In the genomic region with DNA sequence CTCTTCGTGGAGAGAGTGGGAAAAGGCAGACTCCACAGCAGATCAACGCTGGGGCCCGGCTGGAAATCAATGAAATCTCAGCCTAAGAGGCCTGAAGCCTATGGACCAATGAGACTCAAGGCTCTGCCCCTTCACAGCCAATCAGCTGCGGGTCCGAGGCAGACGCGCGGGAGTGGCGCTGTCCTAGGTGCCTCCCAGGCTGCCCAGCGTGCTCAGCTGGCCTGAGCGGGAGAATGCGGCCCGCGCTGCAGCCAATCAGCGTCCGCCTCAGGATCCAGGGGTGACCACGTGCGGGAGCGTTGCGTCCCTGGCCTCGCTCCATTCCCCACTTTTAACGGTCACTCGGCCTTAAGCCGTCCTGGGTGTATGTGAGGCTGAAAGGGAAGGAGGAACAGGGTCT, we compare ENCODE assay signal across 1 cellular context.
A peak's percentile ranks its signal among the peaks of the same experiment; 100 is the strongest.
TF ChIP-seq lines count a peak whose summit lies in the region.

A gene with protein sequence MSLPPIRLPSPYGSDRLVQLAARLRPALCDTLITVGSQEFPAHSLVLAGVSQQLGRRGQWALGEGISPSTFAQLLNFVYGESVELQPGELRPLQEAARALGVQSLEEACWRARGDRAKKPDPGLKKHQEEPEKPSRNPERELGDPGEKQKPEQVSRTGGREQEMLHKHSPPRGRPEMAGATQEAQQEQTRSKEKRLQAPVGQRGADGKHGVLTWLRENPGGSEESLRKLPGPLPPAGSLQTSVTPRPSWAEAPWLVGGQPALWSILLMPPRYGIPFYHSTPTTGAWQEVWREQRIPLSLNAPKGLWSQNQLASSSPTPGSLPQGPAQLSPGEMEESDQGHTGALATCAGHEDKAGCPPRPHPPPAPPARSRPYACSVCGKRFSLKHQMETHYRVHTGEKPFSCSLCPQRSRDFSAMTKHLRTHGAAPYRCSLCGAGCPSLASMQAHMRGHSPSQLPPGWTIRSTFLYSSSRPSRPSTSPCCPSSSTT (plus strand): TSS at position 341 of the 400 bp plus-strand sequence. CDS start 10,069 bp downstream, outside the sequence.

TF ChIP-seq in WTC11, 78 proteins besides CTCF, POLR2A, EP300 and RAD21 (continued from another document and continues in another):
- TF ChIP-seq, protein P1, sequence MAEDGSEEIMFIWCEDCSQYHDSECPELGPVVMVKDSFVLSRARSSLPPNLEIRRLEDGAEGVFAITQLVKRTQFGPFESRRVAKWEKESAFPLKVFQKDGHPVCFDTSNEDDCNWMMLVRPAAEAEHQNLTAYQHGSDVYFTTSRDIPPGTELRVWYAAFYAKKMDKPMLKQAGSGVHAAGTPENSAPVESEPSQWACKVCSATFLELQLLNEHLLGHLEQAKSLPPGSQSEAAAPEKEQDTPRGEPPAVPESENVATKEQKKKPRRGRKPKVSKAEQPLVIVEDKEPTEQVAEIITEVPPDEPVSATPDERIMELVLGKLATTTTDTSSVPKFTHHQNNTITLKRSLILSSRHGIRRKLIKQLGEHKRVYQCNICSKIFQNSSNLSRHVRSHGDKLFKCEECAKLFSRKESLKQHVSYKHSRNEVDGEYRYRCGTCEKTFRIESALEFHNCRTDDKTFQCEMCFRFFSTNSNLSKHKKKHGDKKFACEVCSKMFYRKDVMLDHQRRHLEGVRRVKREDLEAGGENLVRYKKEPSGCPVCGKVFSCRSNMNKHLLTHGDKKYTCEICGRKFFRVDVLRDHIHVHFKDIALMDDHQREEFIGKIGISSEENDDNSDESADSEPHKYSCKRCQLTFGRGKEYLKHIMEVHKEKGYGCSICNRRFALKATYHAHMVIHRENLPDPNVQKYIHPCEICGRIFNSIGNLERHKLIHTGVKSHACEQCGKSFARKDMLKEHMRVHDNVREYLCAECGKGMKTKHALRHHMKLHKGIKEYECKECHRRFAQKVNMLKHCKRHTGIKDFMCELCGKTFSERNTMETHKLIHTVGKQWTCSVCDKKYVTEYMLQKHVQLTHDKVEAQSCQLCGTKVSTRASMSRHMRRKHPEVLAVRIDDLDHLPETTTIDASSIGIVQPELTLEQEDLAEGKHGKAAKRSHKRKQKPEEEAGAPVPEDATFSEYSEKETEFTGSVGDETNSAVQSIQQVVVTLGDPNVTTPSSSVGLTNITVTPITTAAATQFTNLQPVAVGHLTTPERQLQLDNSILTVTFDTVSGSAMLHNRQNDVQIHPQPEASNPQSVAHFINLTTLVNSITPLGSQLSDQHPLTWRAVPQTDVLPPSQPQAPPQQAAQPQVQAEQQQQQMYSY (CRISPR knock-in tag; IDR thresholded peaks at IDR 0.05) = peak; percentile 75
- TF ChIP-seq, protein P2, sequence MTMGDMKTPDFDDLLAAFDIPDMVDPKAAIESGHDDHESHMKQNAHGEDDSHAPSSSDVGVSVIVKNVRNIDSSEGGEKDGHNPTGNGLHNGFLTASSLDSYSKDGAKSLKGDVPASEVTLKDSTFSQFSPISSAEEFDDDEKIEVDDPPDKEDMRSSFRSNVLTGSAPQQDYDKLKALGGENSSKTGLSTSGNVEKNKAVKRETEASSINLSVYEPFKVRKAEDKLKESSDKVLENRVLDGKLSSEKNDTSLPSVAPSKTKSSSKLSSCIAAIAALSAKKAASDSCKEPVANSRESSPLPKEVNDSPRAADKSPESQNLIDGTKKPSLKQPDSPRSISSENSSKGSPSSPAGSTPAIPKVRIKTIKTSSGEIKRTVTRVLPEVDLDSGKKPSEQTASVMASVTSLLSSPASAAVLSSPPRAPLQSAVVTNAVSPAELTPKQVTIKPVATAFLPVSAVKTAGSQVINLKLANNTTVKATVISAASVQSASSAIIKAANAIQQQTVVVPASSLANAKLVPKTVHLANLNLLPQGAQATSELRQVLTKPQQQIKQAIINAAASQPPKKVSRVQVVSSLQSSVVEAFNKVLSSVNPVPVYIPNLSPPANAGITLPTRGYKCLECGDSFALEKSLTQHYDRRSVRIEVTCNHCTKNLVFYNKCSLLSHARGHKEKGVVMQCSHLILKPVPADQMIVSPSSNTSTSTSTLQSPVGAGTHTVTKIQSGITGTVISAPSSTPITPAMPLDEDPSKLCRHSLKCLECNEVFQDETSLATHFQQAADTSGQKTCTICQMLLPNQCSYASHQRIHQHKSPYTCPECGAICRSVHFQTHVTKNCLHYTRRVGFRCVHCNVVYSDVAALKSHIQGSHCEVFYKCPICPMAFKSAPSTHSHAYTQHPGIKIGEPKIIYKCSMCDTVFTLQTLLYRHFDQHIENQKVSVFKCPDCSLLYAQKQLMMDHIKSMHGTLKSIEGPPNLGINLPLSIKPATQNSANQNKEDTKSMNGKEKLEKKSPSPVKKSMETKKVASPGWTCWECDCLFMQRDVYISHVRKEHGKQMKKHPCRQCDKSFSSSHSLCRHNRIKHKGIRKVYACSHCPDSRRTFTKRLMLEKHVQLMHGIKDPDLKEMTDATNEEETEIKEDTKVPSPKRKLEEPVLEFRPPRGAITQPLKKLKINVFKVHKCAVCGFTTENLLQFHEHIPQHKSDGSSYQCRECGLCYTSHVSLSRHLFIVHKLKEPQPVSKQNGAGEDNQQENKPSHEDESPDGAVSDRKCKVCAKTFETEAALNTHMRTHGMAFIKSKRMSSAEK (CRISPR knock-in tag; IDR thresholded peaks at IDR 0.05; ENCODE audit: borderline replicate concordance) = no peak
- TF ChIP-seq, protein P3, sequence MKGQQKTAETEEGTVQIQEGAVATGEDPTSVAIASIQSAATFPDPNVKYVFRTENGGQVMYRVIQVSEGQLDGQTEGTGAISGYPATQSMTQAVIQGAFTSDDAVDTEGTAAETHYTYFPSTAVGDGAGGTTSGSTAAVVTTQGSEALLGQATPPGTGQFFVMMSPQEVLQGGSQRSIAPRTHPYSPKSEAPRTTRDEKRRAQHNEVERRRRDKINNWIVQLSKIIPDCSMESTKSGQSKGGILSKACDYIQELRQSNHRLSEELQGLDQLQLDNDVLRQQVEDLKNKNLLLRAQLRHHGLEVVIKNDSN (CRISPR knock-in tag; IDR thresholded peaks at IDR 0.05) = peak; percentile 90
- TF ChIP-seq, protein P4, sequence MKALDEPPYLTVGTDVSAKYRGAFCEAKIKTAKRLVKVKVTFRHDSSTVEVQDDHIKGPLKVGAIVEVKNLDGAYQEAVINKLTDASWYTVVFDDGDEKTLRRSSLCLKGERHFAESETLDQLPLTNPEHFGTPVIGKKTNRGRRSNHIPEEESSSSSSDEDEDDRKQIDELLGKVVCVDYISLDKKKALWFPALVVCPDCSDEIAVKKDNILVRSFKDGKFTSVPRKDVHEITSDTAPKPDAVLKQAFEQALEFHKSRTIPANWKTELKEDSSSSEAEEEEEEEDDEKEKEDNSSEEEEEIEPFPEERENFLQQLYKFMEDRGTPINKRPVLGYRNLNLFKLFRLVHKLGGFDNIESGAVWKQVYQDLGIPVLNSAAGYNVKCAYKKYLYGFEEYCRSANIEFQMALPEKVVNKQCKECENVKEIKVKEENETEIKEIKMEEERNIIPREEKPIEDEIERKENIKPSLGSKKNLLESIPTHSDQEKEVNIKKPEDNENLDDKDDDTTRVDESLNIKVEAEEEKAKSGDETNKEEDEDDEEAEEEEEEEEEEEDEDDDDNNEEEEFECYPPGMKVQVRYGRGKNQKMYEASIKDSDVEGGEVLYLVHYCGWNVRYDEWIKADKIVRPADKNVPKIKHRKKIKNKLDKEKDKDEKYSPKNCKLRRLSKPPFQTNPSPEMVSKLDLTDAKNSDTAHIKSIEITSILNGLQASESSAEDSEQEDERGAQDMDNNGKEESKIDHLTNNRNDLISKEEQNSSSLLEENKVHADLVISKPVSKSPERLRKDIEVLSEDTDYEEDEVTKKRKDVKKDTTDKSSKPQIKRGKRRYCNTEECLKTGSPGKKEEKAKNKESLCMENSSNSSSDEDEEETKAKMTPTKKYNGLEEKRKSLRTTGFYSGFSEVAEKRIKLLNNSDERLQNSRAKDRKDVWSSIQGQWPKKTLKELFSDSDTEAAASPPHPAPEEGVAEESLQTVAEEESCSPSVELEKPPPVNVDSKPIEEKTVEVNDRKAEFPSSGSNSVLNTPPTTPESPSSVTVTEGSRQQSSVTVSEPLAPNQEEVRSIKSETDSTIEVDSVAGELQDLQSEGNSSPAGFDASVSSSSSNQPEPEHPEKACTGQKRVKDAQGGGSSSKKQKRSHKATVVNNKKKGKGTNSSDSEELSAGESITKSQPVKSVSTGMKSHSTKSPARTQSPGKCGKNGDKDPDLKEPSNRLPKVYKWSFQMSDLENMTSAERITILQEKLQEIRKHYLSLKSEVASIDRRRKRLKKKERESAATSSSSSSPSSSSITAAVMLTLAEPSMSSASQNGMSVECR (CRISPR knock-in tag; IDR thresholded peaks at IDR 0.05; ENCODE audit: borderline replicate concordance) = peak; percentile 99
- TF ChIP-seq, protein P5, sequence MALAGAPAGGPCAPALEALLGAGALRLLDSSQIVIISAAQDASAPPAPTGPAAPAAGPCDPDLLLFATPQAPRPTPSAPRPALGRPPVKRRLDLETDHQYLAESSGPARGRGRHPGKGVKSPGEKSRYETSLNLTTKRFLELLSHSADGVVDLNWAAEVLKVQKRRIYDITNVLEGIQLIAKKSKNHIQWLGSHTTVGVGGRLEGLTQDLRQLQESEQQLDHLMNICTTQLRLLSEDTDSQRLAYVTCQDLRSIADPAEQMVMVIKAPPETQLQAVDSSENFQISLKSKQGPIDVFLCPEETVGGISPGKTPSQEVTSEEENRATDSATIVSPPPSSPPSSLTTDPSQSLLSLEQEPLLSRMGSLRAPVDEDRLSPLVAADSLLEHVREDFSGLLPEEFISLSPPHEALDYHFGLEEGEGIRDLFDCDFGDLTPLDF (CRISPR knock-in tag; IDR thresholded peaks at IDR 0.05) = peak; percentile 92
- TF ChIP-seq ZNF416 (CRISPR knock-in tag; IDR thresholded peaks at IDR 0.05) (no peak), CBFB (CRISPR knock-in tag; IDR thresholded peaks at IDR 0.05; ENCODE audit: low read depth) (0 out of 2 replicates have a peak, but pooled peaks have one; percentile 62), NR1H2 (CRISPR knock-in tag; IDR thresholded peaks at IDR 0.05) (peak; percentile 86; the same call in 1 of the 2 replicates), FOXP1 (CRISPR knock-in tag; IDR thresholded peaks at IDR 0.05; ENCODE audit: borderline replicate concordance) (peak; percentile 99), ZNF263 (CRISPR knock-in tag; IDR thresholded peaks at IDR 0.05; ENCODE audit: low read depth) (peak; percentile 36; the same call in 1 of the 2 replicates), IRF2 (CRISPR knock-in tag; IDR thresholded peaks at IDR 0.05; ENCODE audit: borderline replicate concordance, low read depth) (peak; percentile 76; the same call in 1 of the 2 replicates), JAZF1 (CRISPR knock-in tag; IDR thresholded peaks at IDR 0.05) (no peak), NFATC4 (CRISPR knock-in tag; IDR thresholded peaks at IDR 0.05) (no peak), JUN (CRISPR knock-in tag; IDR thresholded peaks at IDR 0.05) (peak; percentile 97), NFE2L1 (CRISPR knock-in tag; IDR thresholded peaks at IDR 0.05) (peak; percentile 98; the same call in 1 of the 2 replicates), ATF1 (CRISPR knock-in tag; IDR thresholded peaks at IDR 0.05) (peak; percentile 88; the same call in 1 of the 2 replicates), HMGA2 (CRISPR knock-in tag; IDR thresholded peaks at IDR 0.05) (no peak), CREB1 (CRISPR knock-in tag; IDR thresholded peaks at IDR 0.05) (0 out of 2 replicates have a peak, but pooled peaks have one; percentile 84), TEAD4 (CRISPR knock-in tag; IDR thresholded peaks at IDR 0.05) (peak; percentile 97), SOX15 (CRISPR knock-in tag; IDR thresholded peaks at IDR 0.05) (no peak), TEAD1 (CRISPR knock-in tag; IDR thresholded peaks at IDR 0.05) (peak; percentile 98), ETV6 (CRISPR knock-in tag; IDR thresholded peaks at IDR 0.05) (peak; percentile 94)
- TF ChIP-seq, protein P6, sequence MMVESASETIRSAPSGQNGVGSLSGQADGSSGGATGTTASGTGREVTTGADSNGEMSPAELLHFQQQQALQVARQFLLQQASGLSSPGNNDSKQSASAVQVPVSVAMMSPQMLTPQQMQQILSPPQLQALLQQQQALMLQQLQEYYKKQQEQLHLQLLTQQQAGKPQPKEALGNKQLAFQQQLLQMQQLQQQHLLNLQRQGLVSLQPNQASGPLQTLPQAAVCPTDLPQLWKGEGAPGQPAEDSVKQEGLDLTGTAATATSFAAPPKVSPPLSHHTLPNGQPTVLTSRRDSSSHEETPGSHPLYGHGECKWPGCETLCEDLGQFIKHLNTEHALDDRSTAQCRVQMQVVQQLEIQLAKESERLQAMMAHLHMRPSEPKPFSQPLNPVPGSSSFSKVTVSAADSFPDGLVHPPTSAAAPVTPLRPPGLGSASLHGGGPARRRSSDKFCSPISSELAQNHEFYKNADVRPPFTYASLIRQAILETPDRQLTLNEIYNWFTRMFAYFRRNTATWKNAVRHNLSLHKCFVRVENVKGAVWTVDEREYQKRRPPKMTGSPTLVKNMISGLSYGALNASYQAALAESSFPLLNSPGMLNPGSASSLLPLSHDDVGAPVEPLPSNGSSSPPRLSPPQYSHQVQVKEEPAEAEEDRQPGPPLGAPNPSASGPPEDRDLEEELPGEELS (CRISPR knock-in tag; IDR thresholded peaks at IDR 0.05) = peak; percentile 97
- TF ChIP-seq, protein P7, sequence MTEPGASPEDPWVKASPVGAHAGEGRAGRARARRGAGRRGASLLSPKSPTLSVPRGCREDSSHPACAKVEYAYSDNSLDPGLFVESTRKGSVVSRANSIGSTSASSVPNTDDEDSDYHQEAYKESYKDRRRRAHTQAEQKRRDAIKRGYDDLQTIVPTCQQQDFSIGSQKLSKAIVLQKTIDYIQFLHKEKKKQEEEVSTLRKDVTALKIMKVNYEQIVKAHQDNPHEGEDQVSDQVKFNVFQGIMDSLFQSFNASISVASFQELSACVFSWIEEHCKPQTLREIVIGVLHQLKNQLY (CRISPR knock-in tag; IDR thresholded peaks at IDR 0.05) = no peak
- TF ChIP-seq, protein P8, sequence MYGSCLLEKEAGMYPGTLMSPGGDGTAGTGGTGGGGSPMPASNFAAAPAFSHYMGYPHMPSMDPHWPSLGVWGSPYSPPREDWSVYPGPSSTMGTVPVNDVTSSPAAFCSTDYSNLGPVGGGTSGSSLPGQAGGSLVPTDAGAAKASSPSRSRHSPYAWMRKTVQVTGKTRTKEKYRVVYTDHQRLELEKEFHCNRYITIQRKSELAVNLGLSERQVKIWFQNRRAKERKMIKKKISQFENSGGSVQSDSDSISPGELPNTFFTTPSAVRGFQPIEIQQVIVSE (CRISPR knock-in tag; IDR thresholded peaks at IDR 0.05; ENCODE audit: borderline replicate concordance) = no peak
- TF ChIP-seq, protein P9, sequence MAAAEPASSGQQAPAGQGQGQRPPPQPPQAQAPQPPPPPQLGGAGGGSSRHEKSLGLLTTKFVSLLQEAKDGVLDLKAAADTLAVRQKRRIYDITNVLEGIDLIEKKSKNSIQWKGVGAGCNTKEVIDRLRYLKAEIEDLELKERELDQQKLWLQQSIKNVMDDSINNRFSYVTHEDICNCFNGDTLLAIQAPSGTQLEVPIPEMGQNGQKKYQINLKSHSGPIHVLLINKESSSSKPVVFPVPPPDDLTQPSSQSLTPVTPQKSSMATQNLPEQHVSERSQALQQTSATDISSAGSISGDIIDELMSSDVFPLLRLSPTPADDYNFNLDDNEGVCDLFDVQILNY (CRISPR knock-in tag; IDR thresholded peaks at IDR 0.05) = peak; percentile 93
- TF ChIP-seq, protein P10, sequence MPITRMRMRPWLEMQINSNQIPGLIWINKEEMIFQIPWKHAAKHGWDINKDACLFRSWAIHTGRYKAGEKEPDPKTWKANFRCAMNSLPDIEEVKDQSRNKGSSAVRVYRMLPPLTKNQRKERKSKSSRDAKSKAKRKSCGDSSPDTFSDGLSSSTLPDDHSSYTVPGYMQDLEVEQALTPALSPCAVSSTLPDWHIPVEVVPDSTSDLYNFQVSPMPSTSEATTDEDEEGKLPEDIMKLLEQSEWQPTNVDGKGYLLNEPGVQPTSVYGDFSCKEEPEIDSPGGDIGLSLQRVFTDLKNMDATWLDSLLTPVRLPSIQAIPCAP (CRISPR knock-in tag; IDR thresholded peaks at IDR 0.05) = peak; percentile 83; the same call in 1 of the 2 replicates
